Comparison of ENCODE assay signal across 8 cellular contexts in the genomic region with DNA sequence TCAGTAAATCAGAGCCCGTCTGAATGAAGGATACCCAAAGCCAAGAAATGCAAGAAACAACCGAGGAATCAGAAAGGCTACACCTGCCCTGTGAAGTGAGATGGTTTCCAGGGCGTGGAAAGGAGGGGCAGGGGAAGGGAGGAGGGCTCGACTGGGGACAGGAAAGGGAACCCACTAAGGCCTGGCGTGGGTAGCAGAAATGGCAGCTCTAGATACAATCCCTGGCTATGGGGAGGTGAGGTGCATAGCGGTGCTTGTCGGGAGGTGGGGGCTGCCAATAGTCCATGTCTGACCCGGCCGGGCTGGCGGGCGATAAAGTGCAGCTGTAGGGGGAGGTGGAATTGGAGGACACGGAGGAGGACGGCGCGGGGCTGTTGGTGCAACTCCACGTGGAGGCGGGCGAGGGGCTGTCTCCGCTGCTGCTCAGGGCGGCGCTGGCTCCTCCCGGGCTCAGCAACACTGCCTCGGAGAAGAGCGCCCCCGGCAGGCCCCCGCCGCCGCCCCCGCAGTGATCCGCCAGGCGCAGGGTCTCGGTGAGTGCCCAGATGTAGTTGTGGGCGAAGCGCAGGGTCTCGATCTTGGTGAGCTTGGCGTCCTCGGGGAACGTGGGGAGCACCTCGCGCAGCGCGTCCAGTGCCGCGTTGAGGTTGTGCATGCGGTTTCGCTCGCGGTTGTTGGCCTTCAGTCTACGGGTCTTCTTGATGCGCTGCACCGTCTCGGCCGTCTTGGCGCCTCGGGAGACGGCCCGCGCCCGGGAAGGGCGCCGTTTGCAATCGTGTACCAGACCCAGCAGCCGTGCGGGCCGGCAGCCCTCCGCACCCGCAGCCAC. TPM values are rescaled to one million over a fixed set of nuclear protein-coding genes. Genes with fewer than 3 reads are reported as not detected.
DNase-seq lines count a peak whose midpoint lies in the region; ATAC-seq and TF ChIP-seq lines count a peak whose summit lies in the region.

No MANE protein-coding gene starts in this region.

- H2AFZ ChIP-seq in Karpas-422 (ENCODE audit: low read length), result peak overlapping the region; percentile 94

- H3K4me2 ChIP-seq in Karpas-422 (ENCODE audit: low read depth, low read length, poor library complexity, severe bottlenecking), result peak overlapping the region; percentile 93

- no peaks in the 10 kb centered on the region for H4K20me1 ChIP-seq in Karpas-422 (ENCODE audit: insufficient read depth, low read depth, low read length)

- no peak for TF ChIP-seq CTCF in chondrocyte (IDR thresholded peaks at IDR 0.05)

- peaks cover 41% of the 10 kb centered on the region for H3K4me1 Mint-ChIP-seq in chondrocyte (ENCODE audit: low read depth)
- H3K4me1 Mint-ChIP-seq in naive thymus-derived CD8-positive, alpha-beta T cell, result peaks cover 37 to 72% (median 55%) of the 10 kb centered on the region in 4 donors

- no peaks in the 10 kb centered on the region for H3K79me2 ChIP-seq in Karpas-422 (ENCODE audit: low read length)

- H3K27ac ChIP-seq in Karpas-422 (ENCODE audit: low read length), result no peak overlapping the region

- H3K36me3 Mint-ChIP-seq in chondrocyte (ENCODE audit: low read depth), result no peaks in the 10 kb centered on the region
- peaks cover 3 to 24% (median 8%) of the 10 kb centered on the region in 3 donors for H3K36me3 Mint-ChIP-seq in naive thymus-derived CD8-positive, alpha-beta T cell

- no peaks in the 10 kb centered on the region for H3K9me3 ChIP-seq in Karpas-422 (ENCODE audit: low read length)

- no peaks in the 10 kb centered on the region for H3K36me3 ChIP-seq in Karpas-422 (ENCODE audit: insufficient read depth, low read length)

- H3K4me3 Mint-ChIP-seq in chondrocyte (ENCODE audit: unreplicated experiment), result peak overlapping the region; percentile 85
- H3K4me3 Mint-ChIP-seq in naive thymus-derived CD8-positive, alpha-beta T cell, result peak overlapping the region; percentile 68 to 96 (median 85)

- peak overlapping the region; percentile 74 for H3K9ac ChIP-seq in Karpas-422 (ENCODE audit: low read length)

- peak overlapping the region; percentile 78 for H3K4me3 ChIP-seq in Karpas-422 (ENCODE audit: low read length)

- POLR2A ChIA-PET in naive thymus-derived CD8-positive, alpha-beta T cell (lab: Charles Lee), result interaction anchor here (1.0 kb wide), 1 partner anchor 9 kb away, joined by 3 read pairs; no protein-coding TSS in a partner anchor

- H3K27me3 Mint-ChIP-seq in chondrocyte (ENCODE audit: low read depth), result peaks cover 83% of the 10 kb centered on the region
- H3K27me3 Mint-ChIP-seq in naive thymus-derived CD8-positive, alpha-beta T cell, result peaks cover 69 to 100% (median 80%) of the 10 kb centered on the region in 5 donors

- no peak overlapping the region for H3K27ac Mint-ChIP-seq in chondrocyte (ENCODE audit: unreplicated experiment)
- peak overlapping the region in 1 of 10 donors; percentile 19 for H3K27ac Mint-ChIP-seq in naive thymus-derived CD8-positive, alpha-beta T cell

- peaks cover 3% of the 10 kb centered on the region for H3K9me3 Mint-ChIP-seq in chondrocyte (ENCODE audit: low read depth)
- H3K9me3 Mint-ChIP-seq in naive thymus-derived CD8-positive, alpha-beta T cell, result peaks cover 0 to 39% (median 10%) of the 10 kb centered on the region in 9 donors

- peaks cover 59% of the 10 kb centered on the region for H3K4me1 ChIP-seq in Karpas-422 (ENCODE audit: low read length)

- DNase-seq in NCI-H146 (lab: John Stamatoyannopoulos, UW) (peak; percentile 20), NCI-H146 treated with DMSO at 0.1 percent for 48 hours (lab: John Stamatoyannopoulos, UW; ENCODE audit: unreplicated experiment) (no peak), Karpas-422 (peak; percentile 77), chondrocyte (ENCODE audit: low spot score) (no peak), A172 (ENCODE audit: low spot score) (no peak)
- no peak for DNase-seq in naive thymus-derived CD8-positive, alpha-beta T cell

- ATAC-seq in GM21529 (IDR thresholded peaks at IDR 0.05; ENCODE audit: unreplicated experiment) (peak; percentile 8), HG02840 (IDR thresholded peaks at IDR 0.05; ENCODE audit: low FRiP score, unreplicated experiment) (no peak)
- peak in 1 of 2 donors; percentile 5 for ATAC-seq in naive thymus-derived CD8-positive, alpha-beta T cell

- H3K9me2 ChIP-seq in Karpas-422 (replicated peaks; ENCODE audit: insufficient read depth, low read length), result no peaks in the 10 kb centered on the region

- H3K27me3 ChIP-seq in Karpas-422 (ENCODE audit: low read length), result no peaks in the 10 kb centered on the region

RNA-seq across cellular contexts. Expression of a gene that starts 1.3 kb away (rescaled TPM):
- 5.1 and 9.6 TPM in 2 replicates for total RNA-seq in Karpas-422 (2014; rRNA removed; shearing (Covaris generic); ENCODE audit: low replicate concordance)
- not detected in 3 replicates for total RNA-seq in chondrocyte
- total RNA-seq in naive thymus-derived CD8-positive, alpha-beta T cell, result not detected
- not detected for polyA plus RNA-seq in naive thymus-derived CD8-positive, alpha-beta T cell
- total RNA-seq in A172 (2014; rRNA removed; shearing (Covaris generic)), result not detected in 2 replicates

Comparison
In these comparisons a context has a peak if more than half of its experiments do, and no peak if none do; other contexts are left out.
1. DNase-seq: peak in NCI-H146 (single experiment) and Karpas-422 (single experiment); none in NCI-H146 treated with DMSO at 0.1 percent for 48 hours (single experiment), chondrocyte (single experiment), naive thymus-derived CD8-positive, alpha-beta T cell (0 of 10) and A172 (single experiment).